9 cellular contexts compared by ENCODE assay signal in genomic region chr18:25818505-25818904, GRCh38.
"Had no signal": no experiment of that assay in that cellular context is flagged by ENCODE, and none has a peak within 500 bp of the region (broad histone marks: within the 10 kb centered on the region; RNA-seq: fewer than 3 reads in every experiment).

No MANE protein-coding gene starts in this region.

- H3K9me3 Mint-ChIP-seq: HFFc6 had no signal

- H3K9ac ChIP-seq: GM23248 had no signal

- H3K4me3 Mint-ChIP-seq: HFFc6, IgD-negative memory B cell had no signal

- H3K4me1 ChIP-seq: HAP-1 had no signal

- DNase-seq: GM23248, GOT3, H7, HFFc6, KG1 had no signal

- H3K27ac Mint-ChIP-seq: HFFc6, IgD-negative memory B cell had no signal

- H3K36me3 Mint-ChIP-seq: IgD-negative memory B cell had no signal

- H3K27me3 Mint-ChIP-seq: IgD-negative memory B cell had no signal

- H2AFZ ChIP-seq: GM23248 had no signal

- H3K27ac ChIP-seq: GM23248, HL-60 had no signal

- H3K9me3 ChIP-seq: HAP-1 had no signal

- H3K36me3 ChIP-seq: HAP-1 had no signal

- H3K4me3 ChIP-seq: GM23248, HAP-1 had no signal

- ATAC-seq: HCT116 had no signal
